ENCODE assay signal across 8 cellular contexts in genomic region chr15:76335851-76336253, GRCh38. TPM values are rescaled to one million over a fixed set of nuclear protein-coding genes. Genes with fewer than 3 reads are reported as not detected.
A peak's percentile ranks its signal among the peaks of the same experiment; 100 is the strongest.
DNase-seq lines count a peak whose midpoint lies in the region; ATAC-seq, FAIRE-seq and TF ChIP-seq lines count a peak whose summit lies in the region.

No MANE protein-coding gene starts in this region.

- H3K9me3 Mint-ChIP-seq in astrocyte (ENCODE audit: unreplicated experiment): peaks cover 20% of the 10 kb centered on the region
- H3K9me3 Mint-ChIP-seq in naive thymus-derived CD8-positive, alpha-beta T cell: peaks cover 0 to 3% (median 0%) of the 10 kb centered on the region in 9 donors

- no peak overlapping the region for H3K27ac ChIP-seq in astrocyte (ENCODE audit: low read depth, low read length)
- no peak overlapping the region for H3K27ac ChIP-seq in heart left ventricle

- no peak for TF ChIP-seq EP300 in Ishikawa (IDR thresholded peaks at IDR 0.05; ENCODE audit: borderline replicate concordance)

- peaks cover 6% of the 10 kb centered on the region for H3K36me3 Mint-ChIP-seq in astrocyte (ENCODE audit: low read depth, unreplicated experiment)
- peaks cover 0 to 9% (median 0%) of the 10 kb centered on the region in 3 donors for H3K36me3 Mint-ChIP-seq in naive thymus-derived CD8-positive, alpha-beta T cell

- H3K9ac ChIP-seq in astrocyte (ENCODE audit: low read length): no peak overlapping the region

- no peak for ATAC-seq in naive thymus-derived CD8-positive, alpha-beta T cell
- ATAC-seq in heart left ventricle: no peak

- POLR2A ChIA-PET in naive thymus-derived CD8-positive, alpha-beta T cell (lab: Charles Lee): interaction anchor here (0.9 kb wide), 1 partner anchor 821 kb away, joined by 5 read pairs; no protein-coding TSS in a partner anchor

- TF ChIP-seq CTCF in astrocyte (IDR thresholded peaks at IDR 0.05; ENCODE audit: insufficient read depth, low read depth, low read length) (no peak), heart left ventricle (IDR thresholded peaks at IDR 0.05) (no peak)

- TF ChIP-seq RAD21 in Ishikawa (IDR thresholded peaks at IDR 0.05; ENCODE audit: low read depth): no peak

- H3K9me3 ChIP-seq in astrocyte (ENCODE audit: insufficient read depth, low read depth, low read length): peaks cover 7% of the 10 kb centered on the region
- H3K9me3 ChIP-seq in heart left ventricle: no peaks in the 10 kb centered on the region

- 8 to 13% (median 10%) methylated on average over 11 of the region's 11 CpGs for WGBS in heart left ventricle, 4 donors

- peaks cover 8% of the 10 kb centered on the region for H3K4me1 ChIP-seq in astrocyte (ENCODE audit: insufficient read depth, low read length)
- peaks cover 1 to 61% (median 34%) of the 10 kb centered on the region in 12 donors for H3K4me1 ChIP-seq in heart left ventricle

- no peaks in the 10 kb centered on the region for H3K36me3 ChIP-seq in astrocyte (ENCODE audit: insufficient read depth, low read length)
- no peaks in the 10 kb centered on the region for H3K36me3 ChIP-seq in heart left ventricle

- no peaks in the 10 kb centered on the region for H3K79me2 ChIP-seq in astrocyte (ENCODE audit: insufficient read depth, low read length)

- TF ChIP-seq POLR2A in heart left ventricle (IDR thresholded peaks at IDR 0.05): no peak

- peaks cover 63% of the 10 kb centered on the region for H3K27me3 Mint-ChIP-seq in astrocyte (ENCODE audit: low read depth, unreplicated experiment)
- peaks cover 42 to 88% (median 63%) of the 10 kb centered on the region in 5 donors for H3K27me3 Mint-ChIP-seq in naive thymus-derived CD8-positive, alpha-beta T cell

- peak overlapping the region; percentile 87 for H3K4me3 Mint-ChIP-seq in astrocyte (ENCODE audit: unreplicated experiment)
- peak overlapping the region; percentile 53 to 87 (median 72) for H3K4me3 Mint-ChIP-seq in naive thymus-derived CD8-positive, alpha-beta T cell

- no peak overlapping the region for H2AFZ ChIP-seq in astrocyte (ENCODE audit: low read depth, low read length)

- peak overlapping the region; percentile 72 for H3K4me2 ChIP-seq in astrocyte (ENCODE audit: low read length)

- DNase-seq in ELR (ENCODE audit: low read depth) (peak; percentile 46), astrocyte (ENCODE audit: low read depth) (no peak), NCI-H2196 (lab: John Stamatoyannopoulos, UW; ENCODE audit: unreplicated experiment) (no peak), heart left ventricle (no peak), putamen (ENCODE audit: low spot score) (no peak), NCI-H2171 (lab: John Stamatoyannopoulos, UW) (no peak)
- DNase-seq in naive thymus-derived CD8-positive, alpha-beta T cell: no peak

- H3K4me3 ChIP-seq in astrocyte (ENCODE audit: insufficient read depth, low read depth, low read length) (no peak overlapping the region), heart left ventricle (peak overlapping the region in 6 of 12 donors; percentile 1 to 53 (median 24))

- H3K27ac Mint-ChIP-seq in astrocyte (ENCODE audit: unreplicated experiment): peak overlapping the region; percentile 83
- no peak overlapping the region for H3K27ac Mint-ChIP-seq in naive thymus-derived CD8-positive, alpha-beta T cell

- H3K27me3 ChIP-seq in astrocyte (ENCODE audit: insufficient read depth, low read length) (peaks cover 77% of the 10 kb centered on the region), heart left ventricle (peaks cover 64 to 86% (median 79%) of the 10 kb centered on the region in 9 donors)

- H4K20me1 ChIP-seq in astrocyte (ENCODE audit: insufficient read depth, low read length): peaks cover 28% of the 10 kb centered on the region

- no peak for FAIRE-seq in astrocyte (lab: Jason Lieb, UNC)

- intact Hi-C loops in heart left ventricle (cut with DNase I): loop anchor here in 1 of 10 donors (10.0 kb wide), 1 partner anchor 101 kb away; no protein-coding TSS in a partner anchor

- peaks cover 10% of the 10 kb centered on the region for H3K4me1 Mint-ChIP-seq in astrocyte (ENCODE audit: low read depth, unreplicated experiment)
- peaks cover 29 to 54% (median 47%) of the 10 kb centered on the region in 4 donors for H3K4me1 Mint-ChIP-seq in naive thymus-derived CD8-positive, alpha-beta T cell

TF ChIP-seq in Ishikawa, 13 proteins besides CTCF, POLR2A, EP300 and RAD21:
- TF ChIP-seq TCF12 (IDR thresholded peaks at IDR 0.05; ENCODE audit: low read depth): no peak
- TF ChIP-seq CEBPB (IDR thresholded peaks at IDR 0.05): no peak
- peak; percentile 2; the same call in 1 of the 2 replicates for TF ChIP-seq MAX (IDR thresholded peaks at IDR 0.05)
- no peak for TF ChIP-seq FOXM1 (IDR thresholded peaks at IDR 0.05; ENCODE audit: borderline replicate concordance, low read depth)

RNA-seq across cellular contexts. Expression of gene ISL2, which starts 0.7 kb away (rescaled TPM):
- total RNA-seq in astrocyte (1.3 and 2.1 TPM in 2 replicates), heart left ventricle (not detected)
- total RNA-seq in naive thymus-derived CD8-positive, alpha-beta T cell: not detected
- polyA plus RNA-seq in naive thymus-derived CD8-positive, alpha-beta T cell: not detected
- not detected for polyA plus RNA-seq in heart left ventricle

RNA-seq across cellular contexts. Expression of gene ETFA, which starts 24.6 kb away (rescaled TPM):
- total RNA-seq in astrocyte (123 and 126 TPM in 2 replicates), heart left ventricle (100 to 1,000 TPM; 244 to 536 (median 369) TPM)
- 10 to 100 TPM; 46.2 to 52.3 TPM for total RNA-seq in naive thymus-derived CD8-positive, alpha-beta T cell
- polyA plus RNA-seq in naive thymus-derived CD8-positive, alpha-beta T cell: 100 to 1,000 TPM in 2 of 3 donors, 10 to 100 TPM in 1; 99.4 to 118 (median 109) TPM
- 100 to 1,000 TPM; 210 to 217 TPM for polyA plus RNA-seq in heart left ventricle
